In the genomic region with DNA sequence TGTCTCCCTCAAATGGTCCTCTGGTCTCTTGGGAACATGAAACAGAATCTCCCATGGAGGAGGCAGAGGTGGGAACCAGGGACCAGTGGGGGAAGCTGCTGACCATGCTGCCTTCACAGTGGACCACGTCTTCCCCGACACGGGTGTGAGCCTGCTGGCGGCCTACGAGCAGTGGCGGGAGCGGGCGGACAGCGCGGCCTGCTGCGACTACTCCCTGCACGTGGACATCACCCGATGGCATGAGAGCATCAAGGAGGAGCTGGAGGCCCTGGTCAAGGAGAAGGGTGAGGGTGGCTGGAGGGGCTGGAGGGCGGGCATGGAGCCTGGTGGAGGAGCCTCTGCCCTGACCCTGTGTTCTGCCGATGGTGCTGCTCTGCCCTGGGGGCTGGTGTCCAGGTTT, we compare ENCODE assay signal across 1 cellular context.
TF ChIP-seq lines count a peak whose summit lies in the region.

No MANE protein-coding gene starts in this region.

TF ChIP-seq in HepG2, 621 proteins besides CTCF, POLR2A, EP300 and RAD21:
- TF ChIP-seq, protein P1, sequence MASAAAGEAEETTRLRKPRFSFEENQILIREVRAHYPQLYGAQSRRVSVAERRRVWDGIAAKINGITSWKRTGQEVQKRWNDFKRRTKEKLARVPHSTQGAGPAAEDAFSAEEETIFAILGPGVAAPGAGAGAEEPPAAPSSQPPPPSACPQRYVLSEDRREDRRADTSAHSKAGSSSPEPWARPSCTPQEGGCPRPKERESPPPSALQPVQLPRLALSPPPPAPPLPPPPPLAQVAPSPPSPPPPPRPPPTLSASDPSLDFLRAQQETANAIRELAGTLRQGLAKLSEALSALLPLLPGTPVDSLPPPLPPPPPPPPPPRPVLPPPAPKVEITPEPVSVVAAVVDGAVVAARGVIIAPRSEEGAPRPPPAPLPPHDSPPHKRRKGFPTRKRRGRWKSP (CRISPR knock-in tag; IDR thresholded peaks at IDR 0.05) = 0 out of 2 replicates have a peak, but pooled peaks have one; percentile 2
- TF ChIP-seq, protein P2, sequence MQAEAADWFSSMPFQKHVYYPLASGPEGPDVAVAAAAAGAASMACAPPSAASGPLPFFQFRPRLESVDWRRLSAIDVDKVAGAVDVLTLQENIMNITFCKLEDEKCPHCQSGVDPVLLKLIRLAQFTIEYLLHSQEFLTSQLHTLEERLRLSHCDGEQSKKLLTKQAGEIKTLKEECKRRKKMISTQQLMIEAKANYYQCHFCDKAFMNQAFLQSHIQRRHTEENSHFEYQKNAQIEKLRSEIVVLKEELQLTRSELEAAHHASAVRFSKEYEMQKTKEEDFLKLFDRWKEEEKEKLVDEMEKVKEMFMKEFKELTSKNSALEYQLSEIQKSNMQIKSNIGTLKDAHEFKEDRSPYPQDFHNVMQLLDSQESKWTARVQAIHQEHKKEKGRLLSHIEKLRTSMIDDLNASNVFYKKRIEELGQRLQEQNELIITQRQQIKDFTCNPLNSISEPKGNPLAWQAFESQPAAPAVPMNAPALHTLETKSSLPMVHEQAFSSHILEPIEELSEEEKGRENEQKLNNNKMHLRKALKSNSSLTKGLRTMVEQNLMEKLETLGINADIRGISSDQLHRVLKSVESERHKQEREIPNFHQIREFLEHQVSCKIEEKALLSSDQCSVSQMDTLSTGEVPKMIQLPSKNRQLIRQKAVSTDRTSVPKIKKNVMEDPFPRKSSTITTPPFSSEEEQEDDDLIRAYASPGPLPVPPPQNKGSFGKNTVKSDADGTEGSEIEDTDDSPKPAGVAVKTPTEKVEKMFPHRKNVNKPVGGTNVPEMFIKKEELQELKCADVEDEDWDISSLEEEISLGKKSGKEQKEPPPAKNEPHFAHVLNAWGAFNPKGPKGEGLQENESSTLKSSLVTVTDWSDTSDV (CRISPR knock-in tag; IDR thresholded peaks at IDR 0.05) = no peak
